ENCODE assay signal across 17 cellular contexts in genomic region chr12:131965073-131965472, GRCh38. TPM values are rescaled to one million over a fixed set of nuclear protein-coding genes. Genes with fewer than 3 reads are reported as not detected.
DNase-seq lines count a peak whose midpoint lies in the region; ATAC-seq and TF ChIP-seq lines count a peak whose summit lies in the region.
"Had no signal": no experiment of that assay in that cellular context is flagged by ENCODE, and none has a peak within 500 bp of the region (broad histone marks: within the 10 kb centered on the region; RNA-seq: fewer than 3 reads in every experiment).

No MANE protein-coding gene starts in this region.

- H3K27me3 ChIP-seq in CD4-positive, CD25-positive, alpha-beta regulatory T cell (ENCODE audit: control insufficient read depth, insufficient read depth, low read length): no peaks in the 10 kb centered on the region
- no peaks in the 10 kb centered on the region for H3K27me3 ChIP-seq in GM23248 (replicated peaks; ENCODE audit: insufficient read depth)
- no peaks in the 10 kb centered on the region for H3K27me3 ChIP-seq in brain microvascular endothelial cell (replicated peaks)
- no peaks in the 10 kb centered on the region for H3K27me3 ChIP-seq in mammary epithelial cell (ENCODE audit: insufficient read depth, low read length)
- no peaks in the 10 kb centered on the region for H3K27me3 ChIP-seq in neural progenitor cell

- no peak overlapping the region for H3K27ac ChIP-seq in CD4-positive, CD25-positive, alpha-beta regulatory T cell (ENCODE audit: insufficient read depth, low read length, poor library complexity, severe bottlenecking)
- H3K27ac ChIP-seq in GM23248 (no peak overlapping the region), brain microvascular endothelial cell (no peak overlapping the region), mammary epithelial cell (ENCODE audit: insufficient read depth, low read depth, low read length) (no peak overlapping the region), neural progenitor cell (no peak overlapping the region)

- peaks cover 18% of the 10 kb centered on the region for H3K36me3 ChIP-seq in CD4-positive, CD25-positive, alpha-beta regulatory T cell (ENCODE audit: control insufficient read depth, insufficient read depth, low read length)
- H3K36me3 ChIP-seq in GM23248 (ENCODE audit: low read depth) (peaks cover 14% of the 10 kb centered on the region), brain microvascular endothelial cell (replicated peaks) (peaks cover 5% of the 10 kb centered on the region), mammary epithelial cell (ENCODE audit: insufficient read depth, low read length) (peaks cover 16% of the 10 kb centered on the region), neural progenitor cell (peaks cover 4% of the 10 kb centered on the region)

- H3K9me2 ChIP-seq in GM23248 (ENCODE audit: insufficient read depth): no peaks in the 10 kb centered on the region
- H3K9me2 ChIP-seq: SK-N-SH had no signal

- DNase-seq in CD4-positive, CD25-positive, alpha-beta regulatory T cell: no peak
- DNase-seq in GM23248 (peak; percentile 12), T-cell (no peak), fibroblast of peridontal ligament (ENCODE audit: extremely low read depth) (peak; percentile 26), brain microvascular endothelial cell (no peak), mammary epithelial cell (no peak), neural progenitor cell (ENCODE audit: low spot score) (no peak)
- DNase-seq: ACHN, DMS 273 treated with DMSO at 0.1 percent for 48 hours, H9, NCI-H1048, NCI-H446, NCI-H748 treated with DMSO at 0.1 percent for 48 hours, SK-N-SH had no signal

- TF ChIP-seq CTCF in brain microvascular endothelial cell (IDR thresholded peaks at IDR 0.05; ENCODE audit: low read depth, low read length, missing control alignments): no peak
- TF ChIP-seq CTCF in mammary epithelial cell (conservative IDR thresholded peaks at IDR 0.05 in 1 of 2, IDR thresholded peaks at IDR 0.05 in 1 of 2; ENCODE audit: extremely low read depth in 1 of 2, insufficient read depth in 1 of 2, low read depth in 1 of 2, low read length in 2 of 2): no peak
- no peak for TF ChIP-seq CTCF in neural progenitor cell (IDR thresholded peaks at IDR 0.05)

- peaks cover 18% of the 10 kb centered on the region for H3K4me1 ChIP-seq in CD4-positive, CD25-positive, alpha-beta regulatory T cell (ENCODE audit: control insufficient read depth, insufficient read depth, low read length, poor library complexity, severe bottlenecking)
- peaks cover 8% of the 10 kb centered on the region for H3K4me1 ChIP-seq in GM23248 (ENCODE audit: insufficient read depth)
- H3K4me1 ChIP-seq in mammary epithelial cell (ENCODE audit: insufficient read depth, low read length): no peaks in the 10 kb centered on the region
- H3K4me1 ChIP-seq in neural progenitor cell: no peaks in the 10 kb centered on the region

- no peak overlapping the region for H2AFZ ChIP-seq in GM23248
- no peak overlapping the region for H2AFZ ChIP-seq in mammary epithelial cell (ENCODE audit: low read depth, low read length)
- H2AFZ ChIP-seq in neural progenitor cell (replicated peaks): no peak overlapping the region

- CTCF ChIA-PET in T-cell (lab: Charles Lee) (no interaction called here), mammary epithelial cell (lab: Charles Lee; ENCODE audit: low non-redundant PET) (no interaction called here)

- H3K9ac ChIP-seq in GM23248 (no peak overlapping the region), mammary epithelial cell (ENCODE audit: insufficient read depth, low read length) (no peak overlapping the region), neural progenitor cell (no peak overlapping the region)
- H3K9ac ChIP-seq: SK-N-SH had no signal

- H3K4me3 ChIP-seq in CD4-positive, CD25-positive, alpha-beta regulatory T cell (ENCODE audit: low read depth, low read length): no peak overlapping the region
- H3K4me3 ChIP-seq in GM23248 (no peak overlapping the region), brain microvascular endothelial cell (ENCODE audit: low read depth, low read length) (no peak overlapping the region), mammary epithelial cell (replicated peaks in 1 of 3; ENCODE audit: insufficient read depth in 1 of 3, low read depth in 2 of 3, low read length in 3 of 3) (no peak overlapping the region), neural progenitor cell (no peak overlapping the region)

- H3K27ac Mint-ChIP-seq in CD4-positive, CD25-positive, alpha-beta regulatory T cell: peak overlapping the region in 2 of 3 donors; percentile 24 to 76
- H3K27ac Mint-ChIP-seq in T-cell (peak overlapping the region; percentile 22 to 64), neural progenitor cell (no peak overlapping the region)
- H3K27ac Mint-ChIP-seq: B cell, H9 had no signal

- no TSS peak for BruUV-seq in mammary epithelial cell (replicated peaks; lab: Mats Ljungman, UMichigan)

- in situ Hi-C loops in GM23248 (cut with MboI): no loop called here
- in situ Hi-C loops in brain microvascular endothelial cell (cut with HindIII; ENCODE audit: low pct_ligation_motif_present, low sequenced_read_pairs): no loop called here
- in situ Hi-C loops in mammary epithelial cell (cut with MboI; ENCODE audit: low sequenced_read_pairs in 2 of 2): no loop called here

- H3K4me2 ChIP-seq in GM23248 (ENCODE audit: unreplicated experiment) (no peak overlapping the region), mammary epithelial cell (ENCODE audit: insufficient read depth, low read depth, low read length) (no peak overlapping the region), neural progenitor cell (no peak overlapping the region)
- H3K4me2 ChIP-seq: SK-N-SH had no signal

- intact Hi-C loops in mammary epithelial cell (cut with micrococcal nuclease): no loop called here

- peaks cover 90% of the 10 kb centered on the region for H3K79me2 ChIP-seq in GM23248 (ENCODE audit: insufficient read depth)
- H3K79me2 ChIP-seq in mammary epithelial cell (ENCODE audit: insufficient read depth, low read length): peaks cover 90% of the 10 kb centered on the region
- peaks cover 89% of the 10 kb centered on the region for H3K79me2 ChIP-seq in neural progenitor cell (ENCODE audit: low read depth)

- no peaks in the 10 kb centered on the region for H3K9me3 Mint-ChIP-seq in CD4-positive, CD25-positive, alpha-beta regulatory T cell
- H3K9me3 Mint-ChIP-seq in T-cell (no peaks in the 10 kb centered on the region), neural progenitor cell (no peaks in the 10 kb centered on the region)
- H3K9me3 Mint-ChIP-seq: H9 had no signal

- no peaks in the 10 kb centered on the region for H3K27me3 Mint-ChIP-seq in CD4-positive, CD25-positive, alpha-beta regulatory T cell
- H3K27me3 Mint-ChIP-seq in T-cell: no peaks in the 10 kb centered on the region
- H3K27me3 Mint-ChIP-seq in neural progenitor cell (ENCODE audit: insufficient read depth, low read depth): peaks cover 2% of the 10 kb centered on the region
- H3K27me3 Mint-ChIP-seq: B cell had no signal

- peaks cover 46 to 64% (median 56%) of the 10 kb centered on the region in 4 donors for H3K4me1 Mint-ChIP-seq in CD4-positive, CD25-positive, alpha-beta regulatory T cell
- H3K4me1 Mint-ChIP-seq in T-cell (peaks cover 58 to 66% (median 65%) of the 10 kb centered on the region in 3 donors), neural progenitor cell (no peaks in the 10 kb centered on the region)

- peak overlapping the region in 1 of 4 donors; percentile 2 for H3K4me3 Mint-ChIP-seq in CD4-positive, CD25-positive, alpha-beta regulatory T cell
- H3K4me3 Mint-ChIP-seq in T-cell (no peak overlapping the region), neural progenitor cell (no peak overlapping the region)
- H3K4me3 Mint-ChIP-seq: B cell, H9 had no signal

- H3K9me3 ChIP-seq in CD4-positive, CD25-positive, alpha-beta regulatory T cell (ENCODE audit: control insufficient read depth in 2 of 2, low read length in 2 of 2): no peaks in the 10 kb centered on the region
- H3K9me3 ChIP-seq in GM23248 (ENCODE audit: low read depth) (no peaks in the 10 kb centered on the region), mammary epithelial cell (replicated peaks; ENCODE audit: insufficient read depth, low read length) (no peaks in the 10 kb centered on the region), neural progenitor cell (ENCODE audit: low read depth) (no peaks in the 10 kb centered on the region)
- H3K9me3 ChIP-seq: SK-N-SH had no signal

- dilution Hi-C loops in mammary epithelial cell (cut with HindIII; ENCODE audit: low sequenced_read_pairs): no loop called here

- WGBS in GM23248 (ENCODE audit: low coverage in 1 of 2, low lambda C conversion rate in 2 of 2, missing lambda C conversion rate in 2 of 2), 2 experiments: 75 to 78% methylated on average over 2 of the region's 2 CpGs
- 94% methylated on average over 2 of the region's 2 CpGs for WGBS in mammary epithelial cell (ENCODE audit: low coverage, missing lambda C conversion rate)

- no peak for ATAC-seq in CD4-positive, CD25-positive, alpha-beta regulatory T cell (ENCODE audit: low read depth in 2 of 2)
- ATAC-seq in T-cell (replicated peaks in 1 of 4) (no peak), GM19023 (IDR thresholded peaks at IDR 0.05; ENCODE audit: unreplicated experiment) (no peak)
- ATAC-seq: Right ventricle myocardium inferior had no signal

- peaks cover 14% of the 10 kb centered on the region; the same call in 1 of the 2 replicates for H3F3A ChIP-seq in GM23248 (ENCODE audit: insufficient read depth)
- no peaks in the 10 kb centered on the region for H3F3A ChIP-seq in neural progenitor cell (ENCODE audit: low read depth)

- H4K20me1 ChIP-seq in GM23248 (ENCODE audit: insufficient read depth): peaks cover 30% of the 10 kb centered on the region
- peaks cover under 1% of the 10 kb centered on the region for H4K20me1 ChIP-seq in mammary epithelial cell (ENCODE audit: insufficient read depth, low read length)
- H4K20me1 ChIP-seq in neural progenitor cell (ENCODE audit: low read depth): peaks cover 51% of the 10 kb centered on the region

- POLR2A ChIA-PET in T-cell (lab: Charles Lee): no interaction called here

- H3K36me3 Mint-ChIP-seq in CD4-positive, CD25-positive, alpha-beta regulatory T cell: peaks cover 14% of the 10 kb centered on the region
- H3K36me3 Mint-ChIP-seq in T-cell (peaks cover 28% of the 10 kb centered on the region), neural progenitor cell (peaks cover 10% of the 10 kb centered on the region)

RNA-seq across cellular contexts. Expression of gene EP400, which starts 15.3 kb away (rescaled TPM):
- total RNA-seq in CD4-positive, CD25-positive, alpha-beta regulatory T cell: 77.9 TPM
- polyA plus RNA-seq in CD4-positive, CD25-positive, alpha-beta regulatory T cell: 1 to 10 TPM; 1.2 to 2.1 (median 1.6) TPM
- total RNA-seq in GM23248 (2014; rRNA removed; shearing (Covaris generic)): 8.6 and 9.6 TPM in 2 replicates
- 9.3 and 9.4 TPM in 2 replicates for polyA plus RNA-seq in GM23248 (2016; fragmentation: Nextera tagmentation; extraction: Ambion mirVana)
- total RNA-seq in T-cell: 10 to 100 TPM; 75.7 to 84.3 (median 79.2) TPM
- total RNA-seq in mammary epithelial cell: 10 to 100 TPM; 15.5 to 48.0 TPM
- polyA plus RNA-seq in mammary epithelial cell: 3.6 TPM
- polyA minus RNA-seq in mammary epithelial cell: 30.6 TPM
- 16.3 and 21.2 TPM in 2 replicates for total RNA-seq in neural progenitor cell (ENCODE audit: low replicate concordance)

RNA-seq across cellular contexts. Expression of gene PUS1, which starts 36.0 kb away (rescaled TPM):
- total RNA-seq in CD4-positive, CD25-positive, alpha-beta regulatory T cell: 26.0 TPM
- polyA plus RNA-seq in CD4-positive, CD25-positive, alpha-beta regulatory T cell: 10 to 100 TPM; 14.0 to 18.6 (median 17.3) TPM
- total RNA-seq in GM23248 (2014; rRNA removed; shearing (Covaris generic)): 13.9 and 18.9 TPM in 2 replicates
- 13.0 and 14.0 TPM in 2 replicates for polyA plus RNA-seq in GM23248 (2016; fragmentation: Nextera tagmentation; extraction: Ambion mirVana)
- 10 to 100 TPM; 27.8 to 71.4 (median 66.5) TPM for total RNA-seq in T-cell
- total RNA-seq in mammary epithelial cell: 10 to 100 TPM in 1 of 2 donors, 1 to 10 TPM in 1; 7.3 to 51.3 TPM
- 33.6 TPM for polyA plus RNA-seq in mammary epithelial cell
- 6.4 TPM for polyA minus RNA-seq in mammary epithelial cell
- 15.9 and 17.8 TPM in 2 replicates for total RNA-seq in neural progenitor cell (ENCODE audit: low replicate concordance)

Comparison
In these comparisons a context has a peak if more than half of its experiments do, and no peak if none do; other contexts are left out.
1. DNase-seq: peak in GM23248 (single experiment) and fibroblast of peridontal ligament (single experiment); none in CD4-positive, CD25-positive, alpha-beta regulatory T cell (0 of 3), T-cell (0 of 34), brain microvascular endothelial cell (single experiment), mammary epithelial cell (single experiment) and neural progenitor cell (single experiment).